Comparison of ENCODE assay signal across 1 cellular context in genomic region chr2:64654063-64654811, GRCh38.
TF ChIP-seq lines count a peak whose summit lies in the region.

No MANE protein-coding gene starts in this region.

TF ChIP-seq in GM12878, 131 proteins besides CTCF, POLR2A, EP300 and RAD21 (continued from another document):
- no peak for TF ChIP-seq ZBTB4 (CRISPR knock-in tag; IDR thresholded peaks at IDR 0.05)
- no peak for TF ChIP-seq RFX5 (IDR thresholded peaks at IDR 0.05; ENCODE audit: low read depth, low read length)
- TF ChIP-seq BHLHE40 (IDR thresholded peaks at IDR 0.05; ENCODE audit: borderline replicate concordance in 1 of 2, low read depth in 2 of 2, low read length in 1 of 2): peak; percentile 54 to 55; a peak in 3 of 4 replicates
- TF ChIP-seq POLR2AphosphoS2 (IDR thresholded peaks at IDR 0.05; ENCODE audit: low read depth, low read length): peak; percentile 38; the same call in 1 of the 2 replicates
- no peak for TF ChIP-seq WRNIP1 (IDR thresholded peaks at IDR 0.05; ENCODE audit: borderline replicate concordance, low read depth, low read length)
- no peak for TF ChIP-seq ZBTB40 (IDR thresholded peaks at IDR 0.05; ENCODE audit: borderline replicate concordance)
- TF ChIP-seq STAT1 (conservative IDR thresholded peaks at IDR 0.05): no peak
- 0 out of 2 replicates have a peak, but pooled peaks have one; percentile 23 for TF ChIP-seq NBN (IDR thresholded peaks at IDR 0.05)
- 0 out of 2 replicates have a peak, but pooled peaks have one; percentile 46 for TF ChIP-seq BACH1 (IDR thresholded peaks at IDR 0.05; ENCODE audit: borderline replicate concordance)
- no peak; a peak in 1 of 4 replicates for TF ChIP-seq IKZF2 (IDR thresholded peaks at IDR 0.05)
- TF ChIP-seq PRDM15 (CRISPR knock-in tag; IDR thresholded peaks at IDR 0.05): no peak
- TF ChIP-seq KLF5 (IDR thresholded peaks at IDR 0.05; ENCODE audit: partially characterized antibody): peak; percentile 25
- no peak for TF ChIP-seq KAT2A (conservative IDR thresholded peaks at IDR 0.05; ENCODE audit: control insufficient read depth, low read depth, low read length)
- no peak for TF ChIP-seq PBX3 (IDR thresholded peaks at IDR 0.05; ENCODE audit: insufficient replicate concordance, low read depth, low read length)
- TF ChIP-seq GATAD2B (conservative IDR thresholded peaks at IDR 0.05; ENCODE audit: low read depth): peak; percentile 81; the same call in 1 of the 2 replicates
- no peak for TF ChIP-seq REST (IDR thresholded peaks at IDR 0.05; ENCODE audit: low read depth, low read length)
- TF ChIP-seq E4F1 (IDR thresholded peaks at IDR 0.05; ENCODE audit: borderline replicate concordance, partially characterized antibody): no peak
- TF ChIP-seq TARDBP (IDR thresholded peaks at IDR 0.05; ENCODE audit: borderline replicate concordance): no peak
- TF ChIP-seq NKRF (conservative IDR thresholded peaks at IDR 0.05): peak; percentile 47
- no peak for TF ChIP-seq LARP7 (IDR thresholded peaks at IDR 0.05)
- no peak for TF ChIP-seq IRF4 (IDR thresholded peaks at IDR 0.05; ENCODE audit: low read depth, low read length)
- peak; percentile 75 for TF ChIP-seq POLR2AphosphoS5 (IDR thresholded peaks at IDR 0.05; ENCODE audit: low read length)
- TF ChIP-seq CHD4 (IDR thresholded peaks at IDR 0.05): no peak
- no peak for TF ChIP-seq SMC3 (IDR thresholded peaks at IDR 0.05; ENCODE audit: borderline replicate concordance, low read length)
- no peak for TF ChIP-seq ATF7 (IDR thresholded peaks at IDR 0.05; ENCODE audit: low read depth)
- 0 out of 2 replicates have a peak, but pooled peaks have one; percentile 66 for TF ChIP-seq ZNF207 (IDR thresholded peaks at IDR 0.05; ENCODE audit: borderline replicate concordance)
- no peak for TF ChIP-seq RBBP5 (conservative IDR thresholded peaks at IDR 0.05)
- no peak for TF ChIP-seq ELK1 (IDR thresholded peaks at IDR 0.05; ENCODE audit: low read depth, low read length)
- TF ChIP-seq ZNF384 (IDR thresholded peaks at IDR 0.05; ENCODE audit: borderline replicate concordance, low read depth, low read length): no peak
- TF ChIP-seq MTA2 (IDR thresholded peaks at IDR 0.05; ENCODE audit: low read depth): no peak
- TF ChIP-seq ZBTB33 (IDR thresholded peaks at IDR 0.05): no peak
- TF ChIP-seq HDAC2 (IDR thresholded peaks at IDR 0.05): no peak
TF ChIP-seq in GM12878: peak in this region for 19.
